In the genomic region with DNA sequence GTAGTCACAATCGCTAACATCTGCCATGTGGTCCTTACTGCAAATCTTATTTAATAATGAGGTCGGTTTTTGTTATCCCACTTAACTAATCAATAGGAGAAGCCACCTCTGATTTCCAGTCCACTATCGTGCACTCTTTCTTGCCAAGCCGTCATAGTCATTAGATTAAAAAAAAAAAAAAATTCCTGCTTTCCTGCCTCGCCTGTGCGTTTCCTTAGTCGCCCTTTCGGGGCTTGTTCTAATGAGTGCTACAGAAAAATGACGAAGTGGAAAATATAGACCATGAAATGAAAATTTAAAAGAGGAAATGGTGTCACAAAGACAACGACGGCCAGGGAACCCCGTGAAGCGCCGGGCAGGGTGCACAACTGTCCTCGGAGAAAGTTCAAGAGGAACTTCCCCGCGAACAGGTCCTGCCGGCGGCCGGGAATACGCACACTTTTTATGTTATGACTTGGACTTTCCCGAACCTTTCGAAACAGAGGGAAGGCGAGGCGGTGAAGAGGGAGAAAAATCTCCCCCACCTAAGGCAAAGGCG, we compare ENCODE assay signal across 8 cellular contexts. TPM values are rescaled to one million over a fixed set of nuclear protein-coding genes. Genes with fewer than 3 reads are reported as not detected.
A peak's percentile ranks its signal among the peaks of the same experiment; 100 is the strongest.
DNase-seq lines count a peak whose midpoint lies in the region; ATAC-seq and TF ChIP-seq lines count a peak whose summit lies in the region.

No MANE protein-coding gene starts in this region.

- H3K27ac ChIP-seq in A673 (ENCODE audit: low read depth, low read length, poor library complexity, severe bottlenecking) = peak overlapping the region; percentile 64
- peak overlapping the region; percentile 85 to 95 for H3K27ac ChIP-seq in liver (ENCODE audit: low read depth in 1 of 2, low read length in 2 of 2)

- no peaks in the 10 kb centered on the region for H3K27me3 Mint-ChIP-seq in central memory CD8-positive, alpha-beta T cell

- peaks cover 8% of the 10 kb centered on the region for H3K4me1 ChIP-seq in A673 (ENCODE audit: insufficient read depth, low read length, poor library complexity, severe bottlenecking)
- peaks cover 2 to 22% (median 7%) of the 10 kb centered on the region in 4 donors for H3K4me1 ChIP-seq in liver (ENCODE audit: control insufficient read depth in 4 of 4, insufficient read depth in 4 of 4, low read length in 3 of 4)

- H3K4me3 Mint-ChIP-seq in central memory CD8-positive, alpha-beta T cell = peak overlapping the region; percentile 95

- H3K27me3 ChIP-seq in A673 (replicated peaks; ENCODE audit: insufficient read depth, low read depth, low read length, poor library complexity) (no peaks in the 10 kb centered on the region), liver (ENCODE audit: control insufficient read depth in 4 of 4, insufficient read depth in 4 of 4, low read length in 3 of 4) (no peaks in the 10 kb centered on the region)

- H3K27ac Mint-ChIP-seq in central memory CD8-positive, alpha-beta T cell (ENCODE audit: low read depth) = peak overlapping the region; percentile 97

- TF ChIP-seq CTCF in A673 (conservative IDR thresholded peaks at IDR 0.05; ENCODE audit: low read depth, low read length) = no peak
- TF ChIP-seq CTCF in liver (IDR thresholded peaks at IDR 0.05; ENCODE audit: low read depth, low read length, missing input control) = no peak

- H3K9me3 ChIP-seq in A673 (ENCODE audit: low read depth, low read length, poor library complexity, severe bottlenecking) (no peaks in the 10 kb centered on the region), liver (ENCODE audit: control insufficient read depth in 4 of 4, low read length in 3 of 4) (no peaks in the 10 kb centered on the region)

- ATAC-seq in GM18907 (IDR thresholded peaks at IDR 0.05; ENCODE audit: unreplicated experiment) = peak; percentile 12
- peak; percentile 27 for ATAC-seq in HG03159 (IDR thresholded peaks at IDR 0.05; ENCODE audit: unreplicated experiment)
- ATAC-seq in central memory CD8-positive, alpha-beta T cell (replicated peaks; ENCODE audit: extremely low read depth, poor library complexity, severe bottlenecking) = peak; percentile 10

- BruUV-seq in A673 (replicated peaks; lab: Mats Ljungman, UMichigan) = TSS peak; percentile 93

- POLR2A ChIA-PET in A673 (lab: Charles Lee; ENCODE audit: low non-redundant PET) = interaction anchor here (0.5 kb wide), 1 partner anchor 297 kb away, joined by 4 read pairs; no protein-coding TSS in a partner anchor

- peak overlapping the region; percentile 96 for H3K4me3 ChIP-seq in A673 (ENCODE audit: low read depth, low read length, poor library complexity, severe bottlenecking)
- peak overlapping the region; percentile 37 to 92 (median 75) for H3K4me3 ChIP-seq in liver (ENCODE audit: low read depth in 1 of 3, low read length in 3 of 3)

- CTCF ChIA-PET in A673 (lab: Charles Lee) = no interaction called here

- H3K9ac ChIP-seq in liver (ENCODE audit: low read depth in 1 of 2, low read length in 2 of 2) = peak overlapping the region; percentile 21 to 88

- DNase-seq in A673 (ENCODE audit: low spot score) (no peak), SK-N-DZ (ENCODE audit: low spot score) (peak; percentile 67), SW480 (ENCODE audit: low spot score) (no peak)
- DNase-seq in central memory CD8-positive, alpha-beta T cell (ENCODE audit: low spot score in 2 of 2) = peak; percentile 29 to 35
- peak; percentile 36 to 67 for DNase-seq in stimulated activated CD8-positive, alpha-beta memory T cell treated with anti-CD3 and anti-CD28 coated beads, Interleukin-7, amount 100 ng/mL, for 4 hours (ENCODE audit: low read depth in 2 of 2)

- H3K9me3 Mint-ChIP-seq in central memory CD8-positive, alpha-beta T cell = no peaks in the 10 kb centered on the region

- peaks cover 19% of the 10 kb centered on the region for H3K4me1 Mint-ChIP-seq in central memory CD8-positive, alpha-beta T cell

- intact Hi-C loops in A673 (cut with micrococcal nuclease; ENCODE audit: unreplicated experiment) = no loop called here

- H3K36me3 Mint-ChIP-seq in central memory CD8-positive, alpha-beta T cell (ENCODE audit: insufficient read depth) = peaks cover 13% of the 10 kb centered on the region

- H3K36me3 ChIP-seq in A673 (ENCODE audit: insufficient read depth, low read length, poor library complexity, severe bottlenecking) = no peaks in the 10 kb centered on the region
- no peaks in the 10 kb centered on the region for H3K36me3 ChIP-seq in liver (ENCODE audit: control insufficient read depth in 4 of 4, insufficient read depth in 3 of 4, low read depth in 1 of 4, low read length in 3 of 4)

- WGBS in liver = 4% methylated on average over 26 of the region's 26 CpGs

- no peak for TF ChIP-seq RAD21 in liver (IDR thresholded peaks at IDR 0.05)

TF ChIP-seq in liver, 16 proteins besides CTCF, POLR2A, EP300 and RAD21:
- TF ChIP-seq HNF4G (IDR thresholded peaks at IDR 0.05) (no peak), TAF1 (conservative IDR thresholded peaks at IDR 0.05) (peak; percentile 23), HNF4A (conservative IDR thresholded peaks at IDR 0.05) (peak in 1 of 2 donors; percentile 17), RXRA (IDR thresholded peaks at IDR 0.05) (peak in 1 of 2 donors; percentile 9), EGR1 (IDR thresholded peaks at IDR 0.05; ENCODE audit: low read depth in 2 of 2) (no peak), YY1 (IDR thresholded peaks at IDR 0.05) (peak; percentile 52), REST (IDR thresholded peaks at IDR 0.05) (no peak)

RNA-seq across cellular contexts. Expression of gene RUFY1, which starts 0.3 kb away (rescaled TPM):
- total RNA-seq in A673 (2021) (41.4 and 45.2 TPM in 2 replicates), liver (10 to 100 TPM; 21.6 to 25.2 TPM)
- 17.3 and 22.2 TPM in 2 replicates for polyA plus RNA-seq in SK-N-DZ (2014; cell fraction: cytosol; rRNA removed)
- 39.8 and 47.4 TPM in 2 replicates for polyA plus RNA-seq in SK-N-DZ (2014; cell fraction: nucleus; rRNA removed)
- 10 to 100 TPM; 11.6 to 14.9 TPM for polyA plus RNA-seq in liver

Comparison
In these comparisons a context has a peak if more than half of its experiments do, and no peak if none do; other contexts are left out.
1. DNase-seq: peak in SK-N-DZ (single experiment), central memory CD8-positive, alpha-beta T cell (2 of 2) and stimulated activated CD8-positive, alpha-beta memory T cell treated with anti-CD3 and anti-CD28 coated beads, Interleukin-7, amount 100 ng/mL, for 4 hours (2 of 2); none in A673 (single experiment) and SW480 (single experiment).
2. Peak in every context shown above with its lines, with median percentiles within 50 percentile points of each other: ATAC-seq.